Comparison of ENCODE assay signal across 8 cellular contexts in the genomic region with DNA sequence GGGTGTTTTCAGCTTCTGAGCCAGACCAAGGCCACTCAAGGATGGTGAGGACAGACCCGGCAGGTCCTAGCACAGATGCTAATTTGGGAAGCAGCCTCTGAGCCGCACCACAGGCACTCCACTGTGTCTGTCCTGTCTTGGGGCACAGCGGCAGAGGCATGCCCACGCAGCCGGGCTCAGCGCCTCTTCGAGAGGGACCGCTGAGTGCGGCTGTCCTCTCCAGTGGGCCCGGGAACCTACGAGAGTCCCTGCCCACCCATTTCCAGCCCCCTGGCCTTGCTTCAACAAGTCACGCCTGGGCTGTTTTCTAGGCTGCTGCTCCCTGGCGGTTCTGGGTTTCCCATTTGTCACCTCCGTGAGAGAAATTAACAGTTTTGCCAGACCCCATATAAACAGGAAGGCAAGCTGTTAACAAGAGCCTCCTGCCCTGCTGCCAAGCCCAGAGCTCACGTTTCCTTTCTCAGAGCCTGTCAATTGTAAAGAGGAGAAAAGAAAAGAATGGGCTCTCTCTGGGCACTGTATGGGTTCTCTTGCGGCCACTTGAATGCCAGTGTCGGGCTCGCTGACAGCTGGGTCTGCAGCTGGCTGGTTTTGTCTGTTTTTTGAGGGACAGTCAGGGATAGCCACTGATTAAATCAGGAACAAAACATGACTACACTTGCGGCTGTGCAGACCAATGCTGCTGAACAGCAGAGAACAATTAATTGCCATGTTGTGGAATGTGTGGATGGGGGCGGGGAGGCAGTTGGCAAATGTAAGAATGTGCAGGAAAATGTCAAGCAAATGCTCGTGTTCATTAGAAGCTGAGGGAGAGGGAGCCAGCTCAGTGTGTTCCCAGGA. TPM values are rescaled to one million over a fixed set of nuclear protein-coding genes. Genes with fewer than 3 reads are reported as not detected.
A peak's percentile ranks its signal among the peaks of the same experiment; 100 is the strongest.
DNase-seq lines count a peak whose midpoint lies in the region; ATAC-seq and TF ChIP-seq lines count a peak whose summit lies in the region.

No MANE protein-coding gene starts in this region.

- intact Hi-C loops in lower lobe of right lung (cut with DNase I), result no loop called here

- DNase-seq in NCI-H748 (lab: John Stamatoyannopoulos, UW; ENCODE audit: unreplicated experiment) (peak; percentile 1), NCI-H748 treated with DMSO at 0.1 percent for 48 hours (lab: John Stamatoyannopoulos, UW) (no peak), astrocyte of the hippocampus (ENCODE audit: low read depth, low spot score) (peak; percentile 90), lower lobe of right lung (peak; percentile 52), superior temporal gyrus (ENCODE audit: extremely low spot score) (peak; percentile 72)

- H3K9me3 ChIP-seq in lower lobe of right lung, result no peaks in the 10 kb centered on the region

- no peak for TF ChIP-seq CTCF in lower lobe of right lung (IDR thresholded peaks at IDR 0.05)

- peak overlapping the region; percentile 34 for H3K27ac ChIP-seq in lower lobe of right lung

- no peaks in the 10 kb centered on the region for H3K36me3 ChIP-seq in lower lobe of right lung

- peak; percentile 25 to 33 for ATAC-seq in lower lobe of right lung
- ATAC-seq in HG03520 (IDR thresholded peaks at IDR 0.05; ENCODE audit: unreplicated experiment), result no peak
- no peak for ATAC-seq in GM21528 (IDR thresholded peaks at IDR 0.05; ENCODE audit: low FRiP score, unreplicated experiment)
- no peak for ATAC-seq in GM18873 (IDR thresholded peaks at IDR 0.05; ENCODE audit: low FRiP score, unreplicated experiment)

- peaks cover 49% of the 10 kb centered on the region for H3K4me1 ChIP-seq in lower lobe of right lung

- H3K27me3 ChIP-seq in lower lobe of right lung (ENCODE audit: low read depth), result no peaks in the 10 kb centered on the region

- H3K4me3 ChIP-seq in lower lobe of right lung, result peak overlapping the region; percentile 33

RNA-seq across cellular contexts. Expression of a gene that starts 30.6 kb away (rescaled TPM):
- 1.8 TPM for total RNA-seq in lower lobe of right lung

Comparison
In these comparisons a context has a peak if more than half of its experiments do, and no peak if none do; other contexts are left out.
1. ATAC-seq: peak in lower lobe of right lung (2 of 2); none in HG03520 (single experiment), GM21528 (single experiment) and GM18873 (single experiment).